ENCODE assay signal across 25 cellular contexts in the genomic region with DNA sequence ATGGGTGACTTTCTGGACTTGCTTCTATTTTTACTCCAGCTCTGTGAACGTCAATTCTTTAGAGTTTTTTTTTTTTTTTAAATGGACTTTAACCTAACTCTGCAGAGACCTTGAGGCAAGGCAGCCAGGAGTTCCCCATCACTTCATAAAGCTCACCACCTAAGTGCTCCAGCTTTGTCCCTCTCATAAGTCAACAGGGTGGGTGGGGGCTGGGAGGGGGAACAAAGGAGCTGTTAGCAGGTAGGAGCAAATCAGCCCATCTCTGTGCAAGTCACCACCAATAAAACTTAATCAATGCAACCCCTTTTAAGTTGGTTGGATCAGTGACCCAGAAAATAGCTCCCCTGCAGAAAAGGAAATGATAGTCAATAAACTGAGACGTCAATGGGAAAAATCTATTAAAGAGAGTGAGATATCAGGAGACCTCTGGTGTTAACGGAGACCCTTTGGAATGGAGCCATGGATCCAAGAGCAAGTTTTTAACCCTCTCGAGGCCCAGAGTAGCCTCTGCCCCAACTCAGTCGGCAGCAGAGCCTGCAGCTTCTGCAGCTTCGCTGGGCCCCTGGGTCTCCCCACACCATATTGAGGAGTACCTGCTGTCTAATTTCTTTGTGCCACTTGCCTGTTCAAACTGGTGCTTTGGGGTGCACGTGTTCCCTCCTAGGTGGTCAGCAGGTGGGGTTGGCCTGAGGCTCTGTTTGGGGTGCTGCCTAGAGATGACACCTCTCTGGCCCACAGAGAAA. TPM values are rescaled to one million over a fixed set of nuclear protein-coding genes. Genes with fewer than 3 reads are reported as not detected.
DNase-seq lines count a peak whose midpoint lies in the region; ATAC-seq, FAIRE-seq and TF ChIP-seq lines count a peak whose summit lies in the region.
"Had no signal": no experiment of that assay in that cellular context is flagged by ENCODE, and none has a peak within 500 bp of the region (broad histone marks: within the 10 kb centered on the region; RNA-seq: fewer than 3 reads in every experiment).

No MANE protein-coding gene starts in this region.

- peak; percentile 45 for ATAC-seq in GM12878
- ATAC-seq in mucosa of descending colon = peak; percentile 15
- ATAC-seq: SK-N-SH treated with all-trans-retinoic acid at 6 μM for 48 hours had no signal

- RAD21 ChIA-PET in GM12878 (lab: Charles Lee; ENCODE audit: unreplicated experiment) = interaction anchor here (0.6 to 8.6 kb wide), 23 partner anchors 11 to 213 kb away, joined by 3 to 334 read pairs (median 5); a partner anchor contains a TSS

- DNase-seq in NCI-H748 (lab: John Stamatoyannopoulos, UW; ENCODE audit: unreplicated experiment) (peak; percentile 58), NCI-H748 treated with DMSO at 0.1 percent for 48 hours (lab: John Stamatoyannopoulos, UW) (no peak), GM12878 (ENCODE audit: low read depth, low spot score) (no peak), mucosa of descending colon (no peak), small intestine (peak; percentile 66), 8988T (no peak), DMS53 treated with DMSO at 0.1 percent for 48 hours (lab: John Stamatoyannopoulos, UW; ENCODE audit: unreplicated experiment) (no peak)
- no peak for DNase-seq in stimulated activated CD4-positive, alpha-beta T cell treated with anti-CD3 and anti-CD28 coated beads, Interleukin-4, amount 100 ng/mL, for 24 hours
- DNase-seq: AML-193; C1 segment of cervical spinal cord; Calu3; CD8-positive, alpha-beta memory T cell; DMS153; GDM1; GM23248; Kasumi-1; MG63; NCI-H187 treated with DMSO at 0.1 percent for 48 hours; NCI-H510A; NCI-H82 had no signal

- in situ Hi-C loops in GM12878 (cut with MboI) = no loop called here

- TF ChIP-seq POLR2A in GM12878 (IDR thresholded peaks at IDR 0.05; ENCODE audit: low read depth, low read length) = no peak

- no peaks in the 10 kb centered on the region for H3K27me3 ChIP-seq in GM12878 (replicated peaks in 1 of 2; ENCODE audit: control insufficient read depth in 2 of 2, insufficient read depth in 2 of 2, low read length in 1 of 2)
- no peaks in the 10 kb centered on the region for H3K27me3 ChIP-seq in small intestine (ENCODE audit: control insufficient read depth in 2 of 2, insufficient read depth in 2 of 2, low read length in 2 of 2)
- H3K27me3 ChIP-seq: MG63, Peyer's patch had no signal

- TF ChIP-seq EP300 in GM12878 (IDR thresholded peaks at IDR 0.05; ENCODE audit: borderline replicate concordance in 1 of 2, control insufficient read depth in 1 of 2, low read depth in 2 of 2, low read length in 2 of 2) = no peak

- TF ChIP-seq CTCF in GM12878 (IDR thresholded peaks at IDR 0.05 in 2 of 3, conservative IDR thresholded peaks at IDR 0.05 in 1 of 3; ENCODE audit: control insufficient read depth in 2 of 3, extremely low read depth in 1 of 3, insufficient read depth in 1 of 3, low read depth in 3 of 3, low read length in 3 of 3) (no peak), mucosa of descending colon (IDR thresholded peaks at IDR 0.05) (no peak)

- FAIRE-seq in GM12878 (lab: Jason Lieb, UNC) (no peak), small intestine (lab: Jason Lieb, UNC) (no peak)

- H3K36me3 ChIP-seq in GM12878 (ENCODE audit: control insufficient read depth in 2 of 2, insufficient read depth in 2 of 2, low read length in 1 of 2) (no peaks in the 10 kb centered on the region), mucosa of descending colon (ENCODE audit: low read depth) (no peaks in the 10 kb centered on the region), small intestine (ENCODE audit: control insufficient read depth in 2 of 2, insufficient read depth in 2 of 2, low read length in 2 of 2) (no peaks in the 10 kb centered on the region)
- H3K36me3 ChIP-seq: HAP-1, MG63, Peyer's patch had no signal

- CTCF ChIA-PET in GM12878 (lab: Yijun Ruan, JAX) = interaction anchor here (0.8 to 7.6 kb wide), 17 partner anchors 10 to 189 kb away, joined by 3 to 134 read pairs (median 4); a partner anchor contains a TSS

- BruUV-seq in GM12878 (replicated peaks; lab: Mats Ljungman, UMichigan) = no TSS peak

- no peak overlapping the region for H3K4me2 ChIP-seq in GM12878 (ENCODE audit: control insufficient read depth, insufficient read depth)

- H3K79me2 ChIP-seq in GM12878 (ENCODE audit: control insufficient read depth, insufficient read depth, low read length) = no peaks in the 10 kb centered on the region

- H3K9me3 ChIP-seq in GM12878 (replicated peaks; ENCODE audit: control insufficient read depth, insufficient read depth, low read length) (no peaks in the 10 kb centered on the region), mucosa of descending colon (no peaks in the 10 kb centered on the region), small intestine (ENCODE audit: control insufficient read depth, low read depth) (no peaks in the 10 kb centered on the region)
- H3K9me3 ChIP-seq: HAP-1, MG63, Peyer's patch had no signal

- no peaks in the 10 kb centered on the region; the same call in 1 of the 2 replicates for H4K20me1 ChIP-seq in GM12878 (ENCODE audit: control insufficient read depth, insufficient read depth)

- no peak overlapping the region for H2AFZ ChIP-seq in GM12878 (ENCODE audit: control insufficient read depth, low read depth, low read length)
- H2AFZ ChIP-seq: GM23248 had no signal

- H3K27ac ChIP-seq in GM12878 (ENCODE audit: control insufficient read depth, insufficient read depth) (no peak overlapping the region), small intestine (ENCODE audit: low read depth in 1 of 2, low read length in 1 of 2) (peak overlapping the region in 1 of 2 donors; percentile 75)
- H3K27ac ChIP-seq: 22Rv1, GM23248 had no signal

- H3K4me3 ChIP-seq in GM12878 (no peak overlapping the region), mucosa of descending colon (no peak overlapping the region), small intestine (ENCODE audit: low read depth in 1 of 2, low read length in 2 of 2) (no peak overlapping the region)
- H3K4me3 ChIP-seq: GM23248, HAP-1, MG63, Peyer's patch had no signal

- 19% methylated on average over 7 of the region's 7 CpGs for WGBS in GM12878 (ENCODE audit: insufficient coverage, insufficient replicate concordance, low lambda C conversion rate, missing lambda C conversion rate)
- WGBS in small intestine, 3 donors = 10 to 32% (median 29%) methylated on average over 7 of the region's 7 CpGs

- POLR2A ChIA-PET in GM12878 (lab: Charles Lee) = interaction anchor here (0.5 to 1.7 kb wide), 7 partner anchors 11 to 192 kb away, joined by 3 to 6 read pairs (median 3); a partner anchor contains a TSS

- intact Hi-C loops in GM12878 (cut with micrococcal nuclease; ENCODE audit: unreplicated experiment) = no loop called here
- intact Hi-C loops in mucosa of descending colon (cut with DNase I, micrococcal nuclease) = no loop called here

- no peak for TF ChIP-seq RAD21 in GM12878 (IDR thresholded peaks at IDR 0.05; ENCODE audit: insufficient read depth, low read depth, low read length)

- H3K9ac ChIP-seq in GM12878 (ENCODE audit: control insufficient read depth, insufficient read depth, low read length) = no peak overlapping the region
- H3K9ac ChIP-seq: GM23248 had no signal

- SMC1A ChIA-PET in GM12878 (lab: Charles Lee; ENCODE audit: uncharacterized antibody, unreplicated experiment) = interaction anchor here (0.7 to 9.3 kb wide), 20 partner anchors 11 to 192 kb away, joined by 3 to 118 read pairs (median 4); a partner anchor contains a TSS

- peaks cover 9% of the 10 kb centered on the region for H3K4me1 ChIP-seq in GM12878 (ENCODE audit: control insufficient read depth, insufficient read depth, low read length)
- peaks cover 12% of the 10 kb centered on the region for H3K4me1 ChIP-seq in mucosa of descending colon (ENCODE audit: low read depth)
- H3K4me1 ChIP-seq in small intestine (ENCODE audit: control insufficient read depth in 2 of 2, insufficient read depth in 1 of 2, low read depth in 1 of 2, low read length in 1 of 2) = peaks cover 0 to 2% of the 10 kb centered on the region in 2 donors
- H3K4me1 ChIP-seq: HAP-1 had no signal

TF ChIP-seq in GM12878, 131 proteins besides CTCF, POLR2A, EP300 and RAD21 (continues in another document):
- TF ChIP-seq ATF7 (IDR thresholded peaks at IDR 0.05; ENCODE audit: low read depth) = peak; percentile 45; the same call in 1 of the 2 replicates
- TF ChIP-seq SMAD1 (IDR thresholded peaks at IDR 0.05; ENCODE audit: low read depth, partially characterized antibody) = no peak
- TF ChIP-seq, protein P1, sequence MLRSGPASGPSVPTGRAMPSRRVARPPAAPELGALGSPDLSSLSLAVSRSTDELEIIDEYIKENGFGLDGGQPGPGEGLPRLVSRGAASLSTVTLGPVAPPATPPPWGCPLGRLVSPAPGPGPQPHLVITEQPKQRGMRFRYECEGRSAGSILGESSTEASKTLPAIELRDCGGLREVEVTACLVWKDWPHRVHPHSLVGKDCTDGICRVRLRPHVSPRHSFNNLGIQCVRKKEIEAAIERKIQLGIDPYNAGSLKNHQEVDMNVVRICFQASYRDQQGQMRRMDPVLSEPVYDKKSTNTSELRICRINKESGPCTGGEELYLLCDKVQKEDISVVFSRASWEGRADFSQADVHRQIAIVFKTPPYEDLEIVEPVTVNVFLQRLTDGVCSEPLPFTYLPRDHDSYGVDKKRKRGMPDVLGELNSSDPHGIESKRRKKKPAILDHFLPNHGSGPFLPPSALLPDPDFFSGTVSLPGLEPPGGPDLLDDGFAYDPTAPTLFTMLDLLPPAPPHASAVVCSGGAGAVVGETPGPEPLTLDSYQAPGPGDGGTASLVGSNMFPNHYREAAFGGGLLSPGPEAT (IDR thresholded peaks at IDR 0.05; ENCODE audit: low read depth) = 0 out of 2 replicates have a peak, but pooled peaks have one; percentile 27
- TF ChIP-seq ASH2L (IDR thresholded peaks at IDR 0.05; ENCODE audit: borderline replicate concordance, low read depth) = no peak

RNA-seq across cellular contexts. Expression of a gene that starts 27.6 kb away (rescaled TPM):
- 4.9 and 5.0 TPM in 2 replicates for total RNA-seq in GM12878 (2013; cell fraction: nucleolus; rRNA removed)
- total RNA-seq in GM12878 (2014; rRNA removed) (1.8 and 2.3 TPM in 2 replicates), GM12878 (2014; rRNA removed; fragmentation: Illumina TruSeq; extraction: Trizol) (0.67 and 0.88 TPM in 2 replicates), GM12878 (2021) (2.2 TPM in 2 replicates), mucosa of descending colon (under 1 TPM; 0.67 to 0.72 (median 0.70) TPM)
- polyA plus RNA-seq in GM12878 (2011; ENCODE audit: low read depth) = 1.4 TPM
- polyA plus RNA-seq in GM12878 (2011; rRNA removed) (7.0 and 14.5 TPM in 2 replicates), GM12878 (2014; fragmentation: Illumina TruSeq; extraction: Trizol) (0.92 and 1.3 TPM in 2 replicates), GM12878 (2014; fragmentation: Nextera tagmentation; extraction: Ambion mirVana) (under 1 TPM; 0.19 to 0.49 TPM), GM12878 (2014; rRNA removed) (1.7 and 2.4 TPM in 2 replicates), GM12878 (2016; fragmentation: Nextera tagmentation; extraction: Ambion mirVana) (1 to 10 TPM; 1.7 to 1.9 TPM), small intestine (1 to 10 TPM; 1.3 to 6.9 (median 2.2) TPM)
- 17.3 and 18.0 TPM in 2 replicates for polyA plus RNA-seq in GM12878 (2011; cell fraction: cytosol; rRNA removed)
- polyA plus RNA-seq in GM12878 (2011; cell fraction: nucleus; rRNA removed) = 24.4 and 27.7 TPM in 2 replicates
- polyA plus RNA-seq in GM12878 (2012) = 1.1 and 2.4 TPM in 2 replicates
- 5.2 and 11.6 TPM in 2 replicates for polyA minus RNA-seq in GM12878 (2011; rRNA and poly(A)+ RNA removed)
- 5.4 and 6.8 TPM in 2 replicates for polyA minus RNA-seq in GM12878 (2011; cell fraction: cytosol; rRNA and poly(A)+ RNA removed)
- polyA minus RNA-seq in GM12878 (2011; cell fraction: nucleus; rRNA and poly(A)+ RNA removed) = 3.3 and 4.2 TPM in 2 replicates
- total RNA-seq: OCI-LY7 had no signal

Comparison
In these comparisons a context has a peak if more than half of its experiments do, and no peak if none do; other contexts are left out.
1. DNase-seq: peak in NCI-H748 (single experiment) and small intestine (single experiment); none in NCI-H748 treated with DMSO at 0.1 percent for 48 hours (single experiment), GM12878 (single experiment), mucosa of descending colon (0 of 3), stimulated activated CD4-positive, alpha-beta T cell treated with anti-CD3 and anti-CD28 coated beads, Interleukin-4, amount 100 ng/mL, for 24 hours (single experiment), 8988T (single experiment) and DMS53 treated with DMSO at 0.1 percent for 48 hours (single experiment).